6 cellular contexts compared by ENCODE assay signal in the genomic region with DNA sequence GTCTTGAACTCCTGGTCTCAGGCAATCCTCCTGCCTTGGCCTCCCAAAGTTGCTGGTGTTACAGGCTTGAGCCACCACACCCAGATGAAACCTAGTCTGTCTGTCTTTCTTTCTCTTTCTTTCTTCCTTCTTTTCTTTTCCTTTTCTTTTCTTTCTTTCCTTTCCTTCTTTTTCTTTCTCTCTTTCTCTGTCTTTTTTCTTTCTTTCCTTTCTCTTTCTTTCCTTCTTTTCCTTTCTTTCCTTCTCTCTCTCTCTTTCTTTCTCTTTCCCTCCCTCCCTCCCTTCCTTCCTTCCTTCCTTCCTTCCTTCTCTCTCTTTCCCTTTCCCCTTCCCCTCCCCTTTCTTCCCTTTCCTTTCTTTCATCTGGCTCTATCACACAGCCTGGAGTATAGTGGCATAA.
"Had no signal": no experiment of that assay in that cellular context is flagged by ENCODE, and none has a peak within 500 bp of the region (broad histone marks: within the 10 kb centered on the region; RNA-seq: fewer than 3 reads in every experiment).

No MANE protein-coding gene starts in this region.

- H3K9me3 Mint-ChIP-seq: GM23338, H9, IgD-negative memory B cell had no signal

- H3K4me3 ChIP-seq: GM23338 had no signal

- ATAC-seq: GM23338 had no signal

- H3K4me2 ChIP-seq: GM23338 had no signal

- H3K27me3 Mint-ChIP-seq: IgD-negative memory B cell had no signal

- H3K27ac Mint-ChIP-seq: GM23338, IgD-negative memory B cell had no signal

- H3K4me3 Mint-ChIP-seq: GM23338, H9, IgD-negative memory B cell had no signal

- DNase-seq: H9, HCEC 1CT, Kasumi-1, KG1 had no signal

- H3K4me1 Mint-ChIP-seq: GM23338, H9, IgD-negative memory B cell had no signal

- H2AFZ ChIP-seq: GM23338 had no signal
